ENCODE assay signal across 14 cellular contexts in genomic region chr1:212292250-212292924, GRCh38. TPM values are rescaled to one million over a fixed set of nuclear protein-coding genes. Genes with fewer than 3 reads are reported as not detected.
DNase-seq lines count a peak whose midpoint lies in the region; ATAC-seq and TF ChIP-seq lines count a peak whose summit lies in the region.
"Had no signal": no experiment of that assay in that cellular context is flagged by ENCODE, and none has a peak within 500 bp of the region (broad histone marks: within the 10 kb centered on the region; RNA-seq: fewer than 3 reads in every experiment).

No MANE protein-coding gene starts in this region.

- H4K20me1 ChIP-seq in DND-41 (ENCODE audit: insufficient read depth, low read length): peaks cover 29% of the 10 kb centered on the region; the same call in 1 of the 2 replicates

- ATAC-seq in activated CD4-positive, alpha-beta T cell treated with anti-CD3 and anti-CD28 coated beads for 36 hours: no peak
- ATAC-seq in DND-41 (ENCODE audit: insufficient read depth, low read depth): no peak
- ATAC-seq in activated T-helper 17 cell treated with anti-CD3 and anti-CD28 coated beads, Interleukin-2, amount 50 U/mL, for 72 hours (replicated peaks): peak; percentile 53
- ATAC-seq in natural killer cell treated with Interleukin-12 subunit alpha and Interleukin-12 subunit beta and Interleukin-15 and Interleukin-18, amount 100 ng/mL, for 72 hours: no peak

- H3K36me3 ChIP-seq in DND-41 (ENCODE audit: insufficient read depth, low read length) (peaks cover 5% of the 10 kb centered on the region; the same call in 1 of the 2 replicates), prostate gland (no peaks in the 10 kb centered on the region)
- H3K36me3 ChIP-seq: neural progenitor cell, SJCRH30 had no signal

- peaks cover 49% of the 10 kb centered on the region for H3K4me1 ChIP-seq in DND-41 (ENCODE audit: insufficient read depth, low read length)
- peaks cover 5% of the 10 kb centered on the region for H3K4me1 ChIP-seq in prostate gland (replicated peaks)

- H3K9me3 Mint-ChIP-seq in activated CD4-positive, alpha-beta T cell treated with anti-CD3 and anti-CD28 coated beads for 36 hours (ENCODE audit: low read depth): no peaks in the 10 kb centered on the region
- H3K9me3 Mint-ChIP-seq in activated T-helper 17 cell treated with anti-CD3 and anti-CD28 coated beads, Interleukin-2, amount 50 U/mL, for 72 hours: no peaks in the 10 kb centered on the region
- H3K9me3 Mint-ChIP-seq in natural killer cell treated with Interleukin-12 subunit alpha and Interleukin-12 subunit beta and Interleukin-15 and Interleukin-18, amount 100 ng/mL, for 72 hours: no peaks in the 10 kb centered on the region
- H3K9me3 Mint-ChIP-seq: neural progenitor cell had no signal

- peaks cover 82% of the 10 kb centered on the region for H3K4me1 Mint-ChIP-seq in activated CD4-positive, alpha-beta T cell treated with anti-CD3 and anti-CD28 coated beads for 36 hours
- peaks cover 55% of the 10 kb centered on the region for H3K4me1 Mint-ChIP-seq in activated T-helper 17 cell treated with anti-CD3 and anti-CD28 coated beads, Interleukin-2, amount 50 U/mL, for 72 hours
- H3K4me1 Mint-ChIP-seq in natural killer cell treated with Interleukin-12 subunit alpha and Interleukin-12 subunit beta and Interleukin-15 and Interleukin-18, amount 100 ng/mL, for 72 hours (ENCODE audit: low read depth in 2 of 2): peaks cover 55 to 71% of the 10 kb centered on the region in 2 donors

- H3K4me3 ChIP-seq in DND-41 (ENCODE audit: low read depth in 1 of 2, low read length in 2 of 2): no peak overlapping the region
- no peak overlapping the region for H3K4me3 ChIP-seq in prostate gland
- H3K4me3 ChIP-seq: neural progenitor cell, SJCRH30 had no signal

- no peak overlapping the region for H2AFZ ChIP-seq in DND-41 (ENCODE audit: low read depth, low read length)
- H2AFZ ChIP-seq: neural progenitor cell had no signal

- H3K27me3 ChIP-seq in DND-41 (ENCODE audit: insufficient read depth, low read length, poor library complexity) (no peaks in the 10 kb centered on the region), prostate gland (replicated peaks; ENCODE audit: insufficient read depth) (no peaks in the 10 kb centered on the region)
- H3K27me3 ChIP-seq: neural progenitor cell, SJCRH30 had no signal

- TF ChIP-seq POLR2A in prostate gland (IDR thresholded peaks at IDR 0.05): no peak

- CTCF ChIA-PET in activated CD4-positive, alpha-beta T cell treated with anti-CD3 and anti-CD28 coated beads for 36 hours (lab: Charles Lee): interaction anchor here (0.9 to 1.6 kb wide), 3 partner anchors 19 to 221 kb away, joined by 3 to 9 read pairs (median 5); no protein-coding TSS in a partner anchor

- intact Hi-C loops in activated CD4-positive, alpha-beta T cell treated with anti-CD3 and anti-CD28 coated beads for 36 hours (cut with DNase I, micrococcal nuclease): no loop called here
- intact Hi-C loops in prostate gland (cut with DNase I): loop anchor here (5.0 to 10.0 kb wide), 3 partner anchors 75 to 220 kb away; no protein-coding TSS in a partner anchor

- peaks cover 6% of the 10 kb centered on the region for H3K36me3 Mint-ChIP-seq in activated CD4-positive, alpha-beta T cell treated with anti-CD3 and anti-CD28 coated beads for 36 hours (ENCODE audit: low read depth)
- H3K36me3 Mint-ChIP-seq in activated T-helper 17 cell treated with anti-CD3 and anti-CD28 coated beads, Interleukin-2, amount 50 U/mL, for 72 hours (ENCODE audit: low read depth): peaks cover 37% of the 10 kb centered on the region
- no peaks in the 10 kb centered on the region for H3K36me3 Mint-ChIP-seq in natural killer cell treated with Interleukin-12 subunit alpha and Interleukin-12 subunit beta and Interleukin-15 and Interleukin-18, amount 100 ng/mL, for 72 hours
- H3K36me3 Mint-ChIP-seq: neural progenitor cell had no signal

- H3K9ac ChIP-seq in DND-41 (ENCODE audit: low read depth, low read length): no peak overlapping the region
- H3K9ac ChIP-seq: neural progenitor cell had no signal

- peak overlapping the region; percentile 0 for H3K4me3 Mint-ChIP-seq in activated CD4-positive, alpha-beta T cell treated with anti-CD3 and anti-CD28 coated beads for 36 hours
- H3K4me3 Mint-ChIP-seq in activated T-helper 17 cell treated with anti-CD3 and anti-CD28 coated beads, Interleukin-2, amount 50 U/mL, for 72 hours: peak overlapping the region; percentile 99
- peak overlapping the region; percentile 53 for H3K4me3 Mint-ChIP-seq in natural killer cell treated with Interleukin-12 subunit alpha and Interleukin-12 subunit beta and Interleukin-15 and Interleukin-18, amount 100 ng/mL, for 72 hours
- H3K4me3 Mint-ChIP-seq: neural progenitor cell had no signal

- peak overlapping the region; percentile 35 for H3K4me2 ChIP-seq in DND-41 (ENCODE audit: insufficient read depth, low read length)
- H3K4me2 ChIP-seq: neural progenitor cell had no signal

- peak overlapping the region; percentile 52 for H3K27ac Mint-ChIP-seq in activated CD4-positive, alpha-beta T cell treated with anti-CD3 and anti-CD28 coated beads for 36 hours
- H3K27ac Mint-ChIP-seq in activated T-helper 17 cell treated with anti-CD3 and anti-CD28 coated beads, Interleukin-2, amount 50 U/mL, for 72 hours: peak overlapping the region; percentile 94
- H3K27ac Mint-ChIP-seq in natural killer cell treated with Interleukin-12 subunit alpha and Interleukin-12 subunit beta and Interleukin-15 and Interleukin-18, amount 100 ng/mL, for 72 hours: peak overlapping the region; percentile 62 to 76
- H3K27ac Mint-ChIP-seq: neural progenitor cell had no signal

- no peaks in the 10 kb centered on the region for H3K27me3 Mint-ChIP-seq in activated CD4-positive, alpha-beta T cell treated with anti-CD3 and anti-CD28 coated beads for 36 hours
- H3K27me3 Mint-ChIP-seq in activated T-helper 17 cell treated with anti-CD3 and anti-CD28 coated beads, Interleukin-2, amount 50 U/mL, for 72 hours: no peaks in the 10 kb centered on the region
- no peaks in the 10 kb centered on the region for H3K27me3 Mint-ChIP-seq in natural killer cell treated with Interleukin-12 subunit alpha and Interleukin-12 subunit beta and Interleukin-15 and Interleukin-18, amount 100 ng/mL, for 72 hours

- POLR2A ChIA-PET in activated CD4-positive, alpha-beta T cell treated with anti-CD3 and anti-CD28 coated beads for 36 hours (lab: Charles Lee): interaction anchor here (0.7 kb wide), 1 partner anchor 140 kb away, joined by 3 read pairs; no protein-coding TSS in a partner anchor

- no peak for TF ChIP-seq CTCF in DND-41 (IDR thresholded peaks at IDR 0.05; ENCODE audit: borderline replicate concordance, extremely low read depth, low read length, poor library complexity, severe bottlenecking)
- no peak for TF ChIP-seq CTCF in prostate gland (IDR thresholded peaks at IDR 0.05)

- DNase-seq in activated CD4-positive, alpha-beta T cell treated with anti-CD3 and anti-CD28 coated beads for 36 hours: no peak
- DNase-seq in activated CD4-positive, alpha-beta T cell treated with anti-CD3 and anti-CD28 coated beads for 48 hours: no peak
- DNase-seq in DND-41 (no peak), SKM-1 treated with dmso at 0.1 percent for 144 hours (lab: John Stamatoyannopoulos, UW; ENCODE audit: unreplicated experiment) (no peak), NCI-H2107 treated with DMSO at 0.1 percent for 48 hours (lab: John Stamatoyannopoulos, UW; ENCODE audit: unreplicated experiment) (no peak), prostate gland (ENCODE audit: low spot score) (no peak)
- no peak for DNase-seq in natural killer cell treated with Interleukin-12 subunit alpha and Interleukin-12 subunit beta and Interleukin-15 and Interleukin-18, amount 100 ng/mL, for 72 hours (ENCODE audit: low spot score)
- DNase-seq: 8988T; NCI-H187; right cardiac atrium; stimulated activated CD4-positive, alpha-beta T cell treated with anti-CD3 and anti-CD28 coated beads, Interleukin-2, amount 100 ng/mL, for 24 hours had no signal

- H3K27ac ChIP-seq in DND-41 (ENCODE audit: low read length): no peak overlapping the region
- H3K27ac ChIP-seq in prostate gland: no peak overlapping the region
- H3K27ac ChIP-seq: neural progenitor cell, SJCRH30 had no signal

- H3K9me3 ChIP-seq in DND-41 (ENCODE audit: insufficient read depth, low read length, severe bottlenecking) (no peaks in the 10 kb centered on the region), prostate gland (no peaks in the 10 kb centered on the region)
- H3K9me3 ChIP-seq: SJCRH30 had no signal

- WGBS in prostate gland: 90% methylated on average over 2 of the region's 2 CpGs

- peaks cover 100% of the 10 kb centered on the region for H3K79me2 ChIP-seq in DND-41 (ENCODE audit: insufficient read depth, low read length)

RNA-seq across cellular contexts. Expression of gene PPP2R5A, which starts 7.2 kb away (rescaled TPM):
- total RNA-seq in activated CD4-positive, alpha-beta T cell treated with anti-CD3 and anti-CD28 coated beads for 36 hours: 10 to 100 TPM; 32.3 to 36.1 TPM
- total RNA-seq in activated T-helper 17 cell treated with anti-CD3 and anti-CD28 coated beads, Interleukin-2, amount 50 U/mL, for 72 hours: 10 to 100 TPM; 33.6 to 34.9 TPM
- 10 to 100 TPM; 32.7 to 37.6 TPM for total RNA-seq in natural killer cell treated with Interleukin-12 subunit alpha and Interleukin-12 subunit beta and Interleukin-15 and Interleukin-18, amount 100 ng/mL, for 72 hours
- total RNA-seq in prostate gland: 10 to 100 TPM; 33.5 to 49.5 TPM

Comparison
In these comparisons a context has a peak if more than half of its experiments do, and no peak if none do; other contexts are left out.
1. H3K4me3 Mint-ChIP-seq: peak in every context shown above with its lines; median percentile 99 in activated T-helper 17 cell treated with anti-CD3 and anti-CD28 coated beads, Interleukin-2, amount 50 U/mL, for 72 hours; 53 in natural killer cell treated with Interleukin-12 subunit alpha and Interleukin-12 subunit beta and Interleukin-15 and Interleukin-18, amount 100 ng/mL, for 72 hours; 0 in activated CD4-positive, alpha-beta T cell treated with anti-CD3 and anti-CD28 coated beads for 36 hours.